Comparison of ENCODE assay signal across 24 cellular contexts in genomic region chr5:33776151-33776550, GRCh38.
DNase-seq lines count a peak whose midpoint lies in the region; ATAC-seq, FAIRE-seq and TF ChIP-seq lines count a peak whose summit lies in the region.
"Had no signal": no experiment of that assay in that cellular context is flagged by ENCODE, and none has a peak within 500 bp of the region (broad histone marks: within the 10 kb centered on the region; RNA-seq: fewer than 3 reads in every experiment).

No MANE protein-coding gene starts in this region.

- H3K36me3 Mint-ChIP-seq in MCF 10A (ENCODE audit: insufficient read depth, unreplicated experiment) (no peaks in the 10 kb centered on the region), astrocyte (ENCODE audit: low read depth, unreplicated experiment) (peaks cover 21% of the 10 kb centered on the region), chondrocyte (ENCODE audit: low read depth) (peaks cover 4% of the 10 kb centered on the region), osteocyte (ENCODE audit: unreplicated experiment) (peaks cover 6% of the 10 kb centered on the region)
- H3K36me3 Mint-ChIP-seq: CD8-positive, alpha-beta T cell had no signal

- H3K4me2 ChIP-seq in mammary epithelial cell (ENCODE audit: insufficient read depth, low read depth, low read length) (peak overlapping the region; percentile 16), astrocyte (ENCODE audit: low read length) (no peak overlapping the region)
- H3K4me2 ChIP-seq: A549; BLaER1 treated with 17β-estradiol and CSF1 and Interleukin-3, amounts not matched to agents 10 nM and 100 nM had no signal

- H3K27ac ChIP-seq in mammary epithelial cell (ENCODE audit: insufficient read depth, low read depth, low read length) = peak overlapping the region; percentile 46
- H3K27ac ChIP-seq in astrocyte (ENCODE audit: low read depth, low read length) = no peak overlapping the region
- no peak overlapping the region for H3K27ac ChIP-seq in uterus
- H3K27ac ChIP-seq: 22Rv1; A549; BLaER1 treated with 17β-estradiol and CSF1 and Interleukin-3, amounts not matched to agents 10 nM and 100 nM; C4-2B had no signal

- H3K27me3 Mint-ChIP-seq in MCF 10A (ENCODE audit: insufficient read depth, unreplicated experiment) = peaks cover under 1% of the 10 kb centered on the region
- H3K27me3 Mint-ChIP-seq in astrocyte (ENCODE audit: low read depth, unreplicated experiment) = no peaks in the 10 kb centered on the region
- H3K27me3 Mint-ChIP-seq in chondrocyte (ENCODE audit: low read depth) = no peaks in the 10 kb centered on the region
- no peaks in the 10 kb centered on the region for H3K27me3 Mint-ChIP-seq in osteocyte (ENCODE audit: unreplicated experiment)
- H3K27me3 Mint-ChIP-seq: CD4-positive, alpha-beta T cell had no signal

- peak; percentile 26 for FAIRE-seq in astrocyte (lab: Jason Lieb, UNC)
- FAIRE-seq: A549, D721Med, G401.6, GM12891, GM19239 had no signal

- H3K9me3 ChIP-seq in mammary epithelial cell (replicated peaks; ENCODE audit: insufficient read depth, low read length) (peaks cover 3% of the 10 kb centered on the region), astrocyte (ENCODE audit: insufficient read depth, low read depth, low read length) (no peaks in the 10 kb centered on the region), uterus (no peaks in the 10 kb centered on the region), HAP-1 (no peaks in the 10 kb centered on the region)
- H3K9me3 ChIP-seq: Caco-2 had no signal

- POLR2A ChIA-PET in MCF 10A (lab: Yijun Ruan, JAX) = interaction anchor here (0.7 kb wide), 1 partner anchor 733 kb away, joined by 4 read pairs; no protein-coding TSS in a partner anchor

- dilution Hi-C loops in mammary epithelial cell (cut with HindIII; ENCODE audit: low sequenced_read_pairs) = no loop called here

- no peak for TF ChIP-seq POLR2A in uterus (IDR thresholded peaks at IDR 0.05)

- H3K4me3 ChIP-seq in mammary epithelial cell (replicated peaks in 1 of 3; ENCODE audit: insufficient read depth in 1 of 3, low read depth in 2 of 3, low read length in 3 of 3) (no peak overlapping the region), astrocyte (ENCODE audit: insufficient read depth, low read depth, low read length) (no peak overlapping the region), uterus (no peak overlapping the region), HAP-1 (no peak overlapping the region)
- H3K4me3 ChIP-seq: A549; BLaER1 treated with 17β-estradiol and CSF1 and Interleukin-3, amounts not matched to agents 10 nM and 100 nM had no signal

- intact Hi-C loops in mammary epithelial cell (cut with micrococcal nuclease) (no loop called here), MCF 10A (cut with micrococcal nuclease) (no loop called here), uterus (cut with DNase I; ENCODE audit: low total_unique reads) (no loop called here)

- CTCF ChIA-PET in mammary epithelial cell (lab: Charles Lee; ENCODE audit: low non-redundant PET) = no interaction called here
- CTCF ChIA-PET in MCF 10A (lab: Yijun Ruan, JAX) = interaction anchor here (0.6 kb wide), 1 partner anchor 13 kb away, joined by 3 read pairs; no protein-coding TSS in a partner anchor

- H2AFZ ChIP-seq in mammary epithelial cell (ENCODE audit: low read depth, low read length) = no peak overlapping the region
- H2AFZ ChIP-seq in astrocyte (ENCODE audit: low read depth, low read length) = no peak overlapping the region

- H3K36me3 ChIP-seq in mammary epithelial cell (ENCODE audit: insufficient read depth, low read length) (no peaks in the 10 kb centered on the region), astrocyte (ENCODE audit: insufficient read depth, low read length) (no peaks in the 10 kb centered on the region), uterus (no peaks in the 10 kb centered on the region), HAP-1 (replicated peaks) (no peaks in the 10 kb centered on the region)
- H3K36me3 ChIP-seq: BLaER1 treated with 17β-estradiol and CSF1 and Interleukin-3, amounts not matched to agents 10 nM and 100 nM had no signal

- BruUV-seq in mammary epithelial cell (replicated peaks; lab: Mats Ljungman, UMichigan) = no TSS peak
- BruUV-seq in MCF 10A (replicated peaks; lab: Mats Ljungman, UMichigan) = no TSS peak

- peaks cover 6% of the 10 kb centered on the region for H3K4me1 Mint-ChIP-seq in MCF 10A (ENCODE audit: insufficient read depth, unreplicated experiment)
- H3K4me1 Mint-ChIP-seq in astrocyte (ENCODE audit: low read depth, unreplicated experiment) = peaks cover 38% of the 10 kb centered on the region
- peaks cover 61% of the 10 kb centered on the region for H3K4me1 Mint-ChIP-seq in chondrocyte (ENCODE audit: low read depth)
- H3K4me1 Mint-ChIP-seq in osteocyte (ENCODE audit: unreplicated experiment) = peaks cover 53% of the 10 kb centered on the region
- H3K4me1 Mint-ChIP-seq: B cell had no signal

- H3K4me1 ChIP-seq in mammary epithelial cell (ENCODE audit: insufficient read depth, low read length) (peaks cover 16% of the 10 kb centered on the region), astrocyte (ENCODE audit: insufficient read depth, low read length) (peaks cover 25% of the 10 kb centered on the region), uterus (peaks cover 0 to 5% of the 10 kb centered on the region in 2 donors), HAP-1 (no peaks in the 10 kb centered on the region)
- H3K4me1 ChIP-seq: A549; BLaER1 treated with 17β-estradiol and CSF1 and Interleukin-3, amounts not matched to agents 10 nM and 100 nM; Caco-2 had no signal

- H3K27ac Mint-ChIP-seq in MCF 10A (ENCODE audit: low read depth, unreplicated experiment) (no peak overlapping the region), astrocyte (ENCODE audit: unreplicated experiment) (peak overlapping the region; percentile 22), chondrocyte (ENCODE audit: unreplicated experiment) (peak overlapping the region; percentile 91), osteocyte (ENCODE audit: unreplicated experiment) (peak overlapping the region; percentile 87)
- H3K27ac Mint-ChIP-seq: B cell; CD4-positive, alpha-beta T cell; CD8-positive, alpha-beta T cell had no signal

- ATAC-seq in HG03159 (IDR thresholded peaks at IDR 0.05; ENCODE audit: unreplicated experiment) = no peak
- ATAC-seq: A549; CD8-positive, alpha-beta T cell had no signal

- H3K79me2 ChIP-seq in mammary epithelial cell (ENCODE audit: insufficient read depth, low read length) = no peaks in the 10 kb centered on the region
- peaks cover 84% of the 10 kb centered on the region for H3K79me2 ChIP-seq in astrocyte (ENCODE audit: insufficient read depth, low read length)

- H3K4me3 Mint-ChIP-seq in MCF 10A (ENCODE audit: unreplicated experiment) (no peak overlapping the region), astrocyte (ENCODE audit: unreplicated experiment) (no peak overlapping the region), chondrocyte (ENCODE audit: unreplicated experiment) (no peak overlapping the region), osteocyte (ENCODE audit: unreplicated experiment) (peak overlapping the region; percentile 50)
- H3K4me3 Mint-ChIP-seq: B cell; CD4-positive, alpha-beta T cell; CD8-positive, alpha-beta T cell had no signal

- no peak overlapping the region for H3K9ac ChIP-seq in mammary epithelial cell (ENCODE audit: insufficient read depth, low read length)
- no peak overlapping the region for H3K9ac ChIP-seq in astrocyte (ENCODE audit: low read length)
- H3K9ac ChIP-seq: BLaER1 treated with 17β-estradiol and CSF1 and Interleukin-3, amounts not matched to agents 10 nM and 100 nM had no signal

- DNase-seq in mammary epithelial cell (peak; percentile 54), MCF 10A (ENCODE audit: unreplicated experiment) (no peak), astrocyte (ENCODE audit: low read depth) (no peak), chondrocyte (ENCODE audit: low spot score) (no peak), osteocyte (ENCODE audit: extremely low spot score, unreplicated experiment) (no peak), uterus (no peak), HAP-1 (ENCODE audit: low spot score in 2 of 2) (no peak)
- DNase-seq: AML-193; Caco-2; Calu3; CD4-positive, alpha-beta T cell; CD8-positive, alpha-beta T cell; DMS79 treated with DMSO at 0.1 percent for 48 hours; GF-D8 had no signal

- TF ChIP-seq CTCF in mammary epithelial cell (conservative IDR thresholded peaks at IDR 0.05 in 1 of 2, IDR thresholded peaks at IDR 0.05 in 1 of 2; ENCODE audit: extremely low read depth in 1 of 2, insufficient read depth in 1 of 2, low read depth in 1 of 2, low read length in 2 of 2) = no peak
- TF ChIP-seq CTCF in MCF 10A (IDR thresholded peaks at IDR 0.05; ENCODE audit: unreplicated experiment) = no peak
- TF ChIP-seq CTCF in astrocyte (IDR thresholded peaks at IDR 0.05; ENCODE audit: insufficient read depth, low read depth, low read length) = no peak
- no peak for TF ChIP-seq CTCF in chondrocyte (IDR thresholded peaks at IDR 0.05)
- TF ChIP-seq CTCF in osteocyte (IDR thresholded peaks at IDR 0.05) = no peak
- no peak for TF ChIP-seq CTCF in uterus (IDR thresholded peaks at IDR 0.05)

- H3K27me3 ChIP-seq in mammary epithelial cell (ENCODE audit: insufficient read depth, low read length) = no peaks in the 10 kb centered on the region
- no peaks in the 10 kb centered on the region for H3K27me3 ChIP-seq in astrocyte (ENCODE audit: insufficient read depth, low read length)
- no peaks in the 10 kb centered on the region for H3K27me3 ChIP-seq in uterus
- H3K27me3 ChIP-seq in HAP-1 (ENCODE audit: low read depth) = no peaks in the 10 kb centered on the region; the same call in 1 of the 2 replicates
- H3K27me3 ChIP-seq: BLaER1 treated with 17β-estradiol and CSF1 and Interleukin-3, amounts not matched to agents 10 nM and 100 nM had no signal

- H4K20me1 ChIP-seq in mammary epithelial cell (ENCODE audit: insufficient read depth, low read length) (no peaks in the 10 kb centered on the region), astrocyte (ENCODE audit: insufficient read depth, low read length) (peaks cover 6% of the 10 kb centered on the region)
- H4K20me1 ChIP-seq: BLaER1 treated with 17β-estradiol and CSF1 and Interleukin-3, amounts not matched to agents 10 nM and 100 nM had no signal

- in situ Hi-C loops in mammary epithelial cell (cut with MboI; ENCODE audit: low sequenced_read_pairs in 2 of 2) (no loop called here), HAP-1 (cut with MboI; ENCODE audit: low sequenced_read_pairs) (no loop called here)

- H3K9me3 Mint-ChIP-seq in MCF 10A (ENCODE audit: unreplicated experiment) (peaks cover 7% of the 10 kb centered on the region), astrocyte (ENCODE audit: unreplicated experiment) (peaks cover 7% of the 10 kb centered on the region), chondrocyte (ENCODE audit: low read depth) (peaks cover 6% of the 10 kb centered on the region), osteocyte (ENCODE audit: unreplicated experiment) (peaks cover 19% of the 10 kb centered on the region)
- H3K9me3 Mint-ChIP-seq: CD4-positive, alpha-beta T cell; CD8-positive, alpha-beta T cell had no signal
